ENCODE assay signal across 13 cellular contexts in the genomic region with DNA sequence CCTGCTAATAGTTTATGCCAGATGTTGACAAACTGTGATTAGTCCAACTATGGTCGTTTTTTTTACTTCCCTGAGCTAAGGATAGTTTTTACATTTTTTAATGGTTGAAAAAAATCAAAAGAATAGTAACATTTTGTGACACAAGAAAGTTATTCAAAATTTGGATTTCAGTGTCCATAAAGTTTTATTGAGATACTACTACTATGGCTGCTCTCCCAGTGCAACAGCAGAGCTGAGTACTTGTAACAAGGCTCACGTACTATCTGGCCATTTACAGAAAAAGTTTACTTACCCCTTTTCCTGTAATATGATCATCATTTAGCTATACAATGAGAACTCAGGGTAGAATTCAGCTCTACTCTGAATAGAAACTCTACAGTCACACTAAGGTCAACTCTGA. TPM values are rescaled to one million over a fixed set of nuclear protein-coding genes. Genes with fewer than 3 reads are reported as not detected.
A peak's percentile ranks its signal among the peaks of the same experiment; 100 is the strongest.
DNase-seq lines count a peak whose midpoint lies in the region; ATAC-seq and TF ChIP-seq lines count a peak whose summit lies in the region.
"Had no signal": no experiment of that assay in that cellular context is flagged by ENCODE, and none has a peak within 500 bp of the region (broad histone marks: within the 10 kb centered on the region; RNA-seq: fewer than 3 reads in every experiment).

No MANE protein-coding gene starts in this region.

- no peaks in the 10 kb centered on the region for H3K36me3 Mint-ChIP-seq in activated CD8-positive, alpha-beta T cell treated with anti-CD3 and anti-CD28 coated beads, Interleukin-2, amount 10 ng/mL, durations not matched to agents 7 days and 5 days (ENCODE audit: low read depth)
- no peaks in the 10 kb centered on the region for H3K36me3 Mint-ChIP-seq in activated CD8-positive, alpha-beta T cell treated with anti-CD3 and anti-CD28 coated beads for 36 hours (ENCODE audit: low read depth)
- H3K36me3 Mint-ChIP-seq: WTC11 had no signal

- no peaks in the 10 kb centered on the region for H3K9me3 Mint-ChIP-seq in activated CD8-positive, alpha-beta T cell treated with anti-CD3 and anti-CD28 coated beads, Interleukin-2, amount 10 ng/mL, durations not matched to agents 7 days and 5 days (ENCODE audit: insufficient read depth)
- no peaks in the 10 kb centered on the region for H3K9me3 Mint-ChIP-seq in activated CD8-positive, alpha-beta T cell treated with anti-CD3 and anti-CD28 coated beads for 36 hours
- H3K9me3 Mint-ChIP-seq: WTC11 had no signal

- CTCF ChIA-PET in activated CD8-positive, alpha-beta T cell treated with anti-CD3 and anti-CD28 coated beads, Interleukin-2, amount 10 ng/mL, durations not matched to agents 7 days and 5 days (lab: Charles Lee) = interaction anchor here (0.9 to 1.6 kb wide), 3 partner anchors 15 to 82 kb away, joined by 3 to 6 read pairs (median 3); no protein-coding TSS in a partner anchor
- CTCF ChIA-PET in activated CD8-positive, alpha-beta T cell treated with anti-CD3 and anti-CD28 coated beads for 36 hours (lab: Charles Lee) = interaction anchor here (0.8 kb wide), 1 partner anchor 10 kb away, joined by 4 read pairs; no protein-coding TSS in a partner anchor

- no peak overlapping the region for H3K27ac Mint-ChIP-seq in activated CD8-positive, alpha-beta T cell treated with anti-CD3 and anti-CD28 coated beads, Interleukin-2, amount 10 ng/mL, durations not matched to agents 7 days and 5 days
- no peak overlapping the region for H3K27ac Mint-ChIP-seq in activated CD8-positive, alpha-beta T cell treated with anti-CD3 and anti-CD28 coated beads for 36 hours
- H3K27ac Mint-ChIP-seq: WTC11 had no signal

- POLR2A ChIA-PET in activated CD8-positive, alpha-beta T cell treated with anti-CD3 and anti-CD28 coated beads, Interleukin-2, amount 10 ng/mL, durations not matched to agents 7 days and 5 days (lab: Charles Lee) = interaction anchor here (1.2 kb wide), 1 partner anchor 16 kb away, joined by 5 read pairs; the partner anchor contains the start of gene UBR1
- POLR2A ChIA-PET in activated CD8-positive, alpha-beta T cell treated with anti-CD3 and anti-CD28 coated beads for 36 hours (lab: Charles Lee) = no interaction called here

- H3K27me3 ChIP-seq in esophagus muscularis mucosa (no peaks in the 10 kb centered on the region), smooth muscle cell (ENCODE audit: low read depth) (peaks cover 22% of the 10 kb centered on the region)
- H3K27me3 ChIP-seq: adrenal gland had no signal

- DNase-seq in activated CD8-positive, alpha-beta T cell treated with anti-CD3 and anti-CD28 coated beads, Interleukin-2, amount 10 ng/mL, durations not matched to agents 7 days and 5 days = no peak
- no peak for DNase-seq in activated CD8-positive, alpha-beta T cell treated with anti-CD3 and anti-CD28 coated beads for 36 hours
- DNase-seq in NB4 (ENCODE audit: low read depth) (no peak), esophagus muscularis mucosa (ENCODE audit: extremely low spot score) (no peak), smooth muscle cell (lab: John Stamatoyannopoulos, UW; ENCODE audit: unreplicated experiment) (no peak), NCI-H2029 treated with DMSO at 0.1 percent for 48 hours (lab: John Stamatoyannopoulos, UW) (no peak)
- DNase-seq: adrenal gland, NCI-H1694 treated with DMSO at 0.1 percent for 48 hours, NCI-H510A treated with DMSO at 0.1 percent for 48 hours had no signal

- no peak overlapping the region for H3K9ac ChIP-seq in smooth muscle cell (ENCODE audit: low read depth)
- H3K9ac ChIP-seq: parathyroid adenoma had no signal

- no peak for TF ChIP-seq CTCF in activated CD8-positive, alpha-beta T cell treated with anti-CD3 and anti-CD28 coated beads for 36 hours (IDR thresholded peaks at IDR 0.05)
- no peak for TF ChIP-seq CTCF in NB4 (IDR thresholded peaks at IDR 0.05; ENCODE audit: low read depth, low read length)
- TF ChIP-seq CTCF in esophagus muscularis mucosa (IDR thresholded peaks at IDR 0.05) = no peak
- TF ChIP-seq CTCF in smooth muscle cell (IDR thresholded peaks at IDR 0.05; ENCODE audit: borderline replicate concordance, insufficient read depth, poor library complexity, severe bottlenecking) = no peak

- intact Hi-C loops in activated CD8-positive, alpha-beta T cell treated with anti-CD3 and anti-CD28 coated beads for 36 hours (cut with micrococcal nuclease) = no loop called here
- intact Hi-C loops in esophagus muscularis mucosa (cut with DNase I) = no loop called here

- H4K20me1 ChIP-seq in smooth muscle cell (ENCODE audit: low read depth) = no peaks in the 10 kb centered on the region

- H2AFZ ChIP-seq in smooth muscle cell (ENCODE audit: low read depth) = no peak overlapping the region

- peak overlapping the region; percentile 85 to 91 (median 86) for H3K27ac ChIP-seq in esophagus muscularis mucosa (replicated peaks in 1 of 4)
- no peak overlapping the region for H3K27ac ChIP-seq in smooth muscle cell (ENCODE audit: low read depth)

- H3K4me3 ChIP-seq in NB4 (ENCODE audit: low read depth, low read length) (peak overlapping the region; percentile 60), esophagus muscularis mucosa (peak overlapping the region in 3 of 4 donors; percentile 50 to 70 (median 62)), smooth muscle cell (no peak overlapping the region)

- H3K36me3 ChIP-seq in esophagus muscularis mucosa = no peaks in the 10 kb centered on the region
- no peaks in the 10 kb centered on the region for H3K36me3 ChIP-seq in smooth muscle cell (ENCODE audit: low read depth)
- H3K36me3 ChIP-seq: adrenal gland had no signal

- peaks cover 26% of the 10 kb centered on the region for H3K27me3 Mint-ChIP-seq in activated CD8-positive, alpha-beta T cell treated with anti-CD3 and anti-CD28 coated beads, Interleukin-2, amount 10 ng/mL, durations not matched to agents 7 days and 5 days (ENCODE audit: low read depth)
- peaks cover 10% of the 10 kb centered on the region for H3K27me3 Mint-ChIP-seq in activated CD8-positive, alpha-beta T cell treated with anti-CD3 and anti-CD28 coated beads for 36 hours

- H3K4me1 ChIP-seq in esophagus muscularis mucosa (peaks cover 5 to 11% (median 8%) of the 10 kb centered on the region in 4 donors), smooth muscle cell (ENCODE audit: low read depth) (no peaks in the 10 kb centered on the region)
- H3K4me1 ChIP-seq: adrenal gland, parathyroid adenoma had no signal

- peak overlapping the region; percentile 87 for H3K4me3 Mint-ChIP-seq in activated CD8-positive, alpha-beta T cell treated with anti-CD3 and anti-CD28 coated beads, Interleukin-2, amount 10 ng/mL, durations not matched to agents 7 days and 5 days
- H3K4me3 Mint-ChIP-seq in activated CD8-positive, alpha-beta T cell treated with anti-CD3 and anti-CD28 coated beads for 36 hours = no peak overlapping the region

- no peak for ATAC-seq in activated CD8-positive, alpha-beta T cell treated with anti-CD3 and anti-CD28 coated beads, Interleukin-2, amount 10 ng/mL, durations not matched to agents 7 days and 5 days
- no peak for ATAC-seq in activated CD8-positive, alpha-beta T cell treated with anti-CD3 and anti-CD28 coated beads for 36 hours
- no peak for ATAC-seq in GM19035 (IDR thresholded peaks at IDR 0.05; ENCODE audit: unreplicated experiment)
- no peak for ATAC-seq in SK-N-SH treated with all-trans-retinoic acid at 6 μM for 48 hours

- H3K4me1 Mint-ChIP-seq in activated CD8-positive, alpha-beta T cell treated with anti-CD3 and anti-CD28 coated beads, Interleukin-2, amount 10 ng/mL, durations not matched to agents 7 days and 5 days (ENCODE audit: low read depth) = peaks cover 25% of the 10 kb centered on the region
- H3K4me1 Mint-ChIP-seq in activated CD8-positive, alpha-beta T cell treated with anti-CD3 and anti-CD28 coated beads for 36 hours (ENCODE audit: low read depth) = peaks cover 11% of the 10 kb centered on the region

- H3K79me2 ChIP-seq in smooth muscle cell (ENCODE audit: low read depth) = no peaks in the 10 kb centered on the region
- H3K79me2 ChIP-seq: parathyroid adenoma had no signal

- TF ChIP-seq EP300 in esophagus muscularis mucosa (IDR thresholded peaks at IDR 0.05) = no peak

- TF ChIP-seq POLR2A in NB4 (IDR thresholded peaks at IDR 0.05; ENCODE audit: extremely low read depth, insufficient read length) (no peak), esophagus muscularis mucosa (IDR thresholded peaks at IDR 0.05; ENCODE audit: low read depth) (no peak)

- 77% methylated on average over 2 of the region's 2 CpGs for WGBS in esophagus muscularis mucosa
- WGBS in smooth muscle cell (ENCODE audit: low lambda C conversion rate) = 68% methylated on average over 2 of the region's 2 CpGs

- H3K4me2 ChIP-seq in smooth muscle cell = peak overlapping the region; percentile 85

- H3K9me3 ChIP-seq in esophagus muscularis mucosa = no peaks in the 10 kb centered on the region
- H3K9me3 ChIP-seq in smooth muscle cell (replicated peaks; ENCODE audit: low read depth) = no peaks in the 10 kb centered on the region
- H3K9me3 ChIP-seq: adrenal gland had no signal

- H3F3A ChIP-seq in smooth muscle cell (ENCODE audit: low read depth) = no peaks in the 10 kb centered on the region

TF ChIP-seq in SK-N-SH treated with all-trans-retinoic acid at 6 μM for 48 hours, 23 proteins besides CTCF, POLR2A, EP300 and RAD21 (continues in another document):
- no peak for TF ChIP-seq CSRNP3 (CRISPR knock-in tag; IDR thresholded peaks at IDR 0.05)
- no peak for TF ChIP-seq GLIS3 (CRISPR knock-in tag; IDR thresholded peaks at IDR 0.05)

RNA-seq across cellular contexts. Expression of gene TMEM62, which starts 11.5 kb away (rescaled TPM):
- total RNA-seq in activated CD8-positive, alpha-beta T cell treated with anti-CD3 and anti-CD28 coated beads, Interleukin-2, amount 10 ng/mL, durations not matched to agents 7 days and 5 days = 10 to 100 TPM; 20.4 to 21.9 TPM
- 10 to 100 TPM; 10.5 to 11.6 TPM for total RNA-seq in activated CD8-positive, alpha-beta T cell treated with anti-CD3 and anti-CD28 coated beads for 36 hours
- total RNA-seq in esophagus muscularis mucosa (10 to 100 TPM; 21.5 to 32.0 (median 25.4) TPM), smooth muscle cell (9.0 and 12.0 TPM in 2 replicates)
- 3.1 and 8.8 TPM in 2 replicates for polyA plus RNA-seq in smooth muscle cell

RNA-seq across cellular contexts. Expression of gene UBR1, which starts 16.0 kb away (rescaled TPM):
- total RNA-seq in activated CD8-positive, alpha-beta T cell treated with anti-CD3 and anti-CD28 coated beads, Interleukin-2, amount 10 ng/mL, durations not matched to agents 7 days and 5 days = 10 to 100 TPM; 35.4 to 39.5 TPM
- 10 to 100 TPM; 27.3 to 29.2 TPM for total RNA-seq in activated CD8-positive, alpha-beta T cell treated with anti-CD3 and anti-CD28 coated beads for 36 hours
- total RNA-seq in esophagus muscularis mucosa (10 to 100 TPM; 21.3 to 40.7 (median 28.7) TPM), smooth muscle cell (20.5 and 24.0 TPM in 2 replicates)
- polyA plus RNA-seq in smooth muscle cell = 8.7 and 9.5 TPM in 2 replicates
